Comparison of ENCODE assay signal across 1 cellular context in genomic region chr7:105350906-105351305, GRCh38.
TF ChIP-seq lines count a peak whose summit lies in the region.

No MANE protein-coding gene starts in this region.

TF ChIP-seq in IMR-90, 13 proteins besides CTCF, POLR2A, EP300 and RAD21:
- no peak for TF ChIP-seq CHD1 (IDR thresholded peaks at IDR 0.05; ENCODE audit: low read depth, low read length)
TF ChIP-seq in IMR-90: peak in this region for 0.
